ENCODE assay signal across 23 cellular contexts in the genomic region with DNA sequence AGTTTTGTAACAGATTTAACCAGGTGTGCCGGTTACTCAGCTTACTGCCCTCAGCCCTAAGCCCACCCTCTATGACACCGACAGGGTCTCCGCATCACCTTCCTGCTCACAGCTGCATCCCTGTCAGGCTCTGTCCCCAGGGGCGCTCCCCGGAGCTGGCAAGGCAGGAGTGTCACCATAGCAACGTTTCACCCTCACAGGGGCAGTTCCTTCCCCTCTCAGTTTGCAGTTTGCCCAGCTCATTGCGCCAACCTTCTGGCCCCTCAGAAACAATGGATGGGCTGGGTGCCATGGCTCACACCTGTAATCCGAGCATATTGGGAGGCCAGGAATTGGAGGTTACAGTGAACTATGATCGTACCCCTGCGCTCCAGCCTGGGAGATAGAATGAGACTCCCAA.
DNase-seq lines count a peak whose midpoint lies in the region; ATAC-seq and TF ChIP-seq lines count a peak whose summit lies in the region.
"Had no signal": no experiment of that assay in that cellular context is flagged by ENCODE, and none has a peak within 500 bp of the region (broad histone marks: within the 10 kb centered on the region; RNA-seq: fewer than 3 reads in every experiment).

No MANE protein-coding gene starts in this region.

- H3K36me3 ChIP-seq in OCI-LY3 (replicated peaks; ENCODE audit: low read depth, low read length), result no peaks in the 10 kb centered on the region
- H3K36me3 ChIP-seq: vagina had no signal

- TF ChIP-seq CTCF in OCI-LY3 (IDR thresholded peaks at IDR 0.05; ENCODE audit: low read depth, low read length), result no peak

- 0 out of 2 replicates have a peak overlapping the region, but pooled peaks have one; percentile 66 for H3K4me2 ChIP-seq in OCI-LY3 (ENCODE audit: low read length)

- H4K20me1 ChIP-seq in OCI-LY3 (ENCODE audit: insufficient read depth, low read length), result no peaks in the 10 kb centered on the region

- no peak for ATAC-seq in HG03196 (IDR thresholded peaks at IDR 0.05; ENCODE audit: unreplicated experiment)
- ATAC-seq in HG03045 (IDR thresholded peaks at IDR 0.05; ENCODE audit: unreplicated experiment), result no peak
- ATAC-seq: natural killer cell; stimulated activated memory B cell treated with anti-CD40 and anti-IgM and Interleukin-4, amounts not matched to agents 10 μg/mL and 1 μg/mL and 100 μg/mL, for 72 hours had no signal

- H3K27me3 ChIP-seq in OCI-LY3 (ENCODE audit: low read depth, low read length), result no peaks in the 10 kb centered on the region
- H3K27me3 ChIP-seq: vagina had no signal

- no peak overlapping the region for H2AFZ ChIP-seq in OCI-LY3 (ENCODE audit: low read depth, low read length)

- DNase-seq in DMS79 treated with DMSO at 0.1 percent for 48 hours (lab: John Stamatoyannopoulos, UW), result peak; percentile 35
- no peak for DNase-seq in DMS79 (lab: John Stamatoyannopoulos, UW)
- DNase-seq in NCI-H1092 treated with DMSO at 0.1 percent for 48 hours (lab: John Stamatoyannopoulos, UW), result peak; percentile 80
- DNase-seq in iPS-NIHi11 (ENCODE audit: low spot score), result peak; percentile 64
- no peak for DNase-seq in activated T-cell treated with anti-CD3 and anti-CD28 coated beads, Interleukin-2, amount 50 U/mL, for 1 hour
- DNase-seq: 8988T; activated B cell treated with CpG ODN at 0.5 μM for 24 hours; activated CD4-positive, alpha-beta memory T cell treated with anti-CD3 and anti-CD28 coated beads, Interleukin-2, amount 10 ng/mL, durations not matched to agents 7 days and 5 days; activated naive CD8-positive, alpha-beta T cell treated with anti-CD3 and anti-CD28 coated beads for 36 hours; AML-193; Caco-2; effector memory CD4-positive, alpha-beta T cell; mesendoderm; MM.1S; natural killer cell; NCI-H2227 treated with DMSO at 0.1 percent for 48 hours; RPMI8226; T-helper 9 cell had no signal

- H3K9me3 ChIP-seq in OCI-LY3 (ENCODE audit: insufficient read depth, low read length), result no peaks in the 10 kb centered on the region
- H3K9me3 ChIP-seq: Caco-2, vagina had no signal

- H3K9ac ChIP-seq in OCI-LY3 (ENCODE audit: low read length), result no peak overlapping the region

- no peak overlapping the region; the same call in 1 of the 2 replicates for H3K27ac ChIP-seq in OCI-LY3 (ENCODE audit: low read length)
- H3K27ac ChIP-seq: vagina had no signal

- peaks cover 27% of the 10 kb centered on the region for H3K4me1 ChIP-seq in OCI-LY3 (ENCODE audit: low read length)
- H3K4me1 ChIP-seq: Caco-2 had no signal

- no peaks in the 10 kb centered on the region for H3K79me2 ChIP-seq in OCI-LY3 (ENCODE audit: low read length)

- H3K4me3 ChIP-seq in OCI-LY3 (ENCODE audit: low read length), result no peak overlapping the region
- H3K4me3 ChIP-seq: vagina had no signal

Comparison
In these comparisons a context has a peak if more than half of its experiments do, and no peak if none do; other contexts are left out.
1. DNase-seq: peak in DMS79 treated with DMSO at 0.1 percent for 48 hours (single experiment), NCI-H1092 treated with DMSO at 0.1 percent for 48 hours (single experiment) and iPS-NIHi11 (single experiment); none in DMS79 (single experiment) and activated T-cell treated with anti-CD3 and anti-CD28 coated beads, Interleukin-2, amount 50 U/mL, for 1 hour (single experiment).